In the genomic region with DNA sequence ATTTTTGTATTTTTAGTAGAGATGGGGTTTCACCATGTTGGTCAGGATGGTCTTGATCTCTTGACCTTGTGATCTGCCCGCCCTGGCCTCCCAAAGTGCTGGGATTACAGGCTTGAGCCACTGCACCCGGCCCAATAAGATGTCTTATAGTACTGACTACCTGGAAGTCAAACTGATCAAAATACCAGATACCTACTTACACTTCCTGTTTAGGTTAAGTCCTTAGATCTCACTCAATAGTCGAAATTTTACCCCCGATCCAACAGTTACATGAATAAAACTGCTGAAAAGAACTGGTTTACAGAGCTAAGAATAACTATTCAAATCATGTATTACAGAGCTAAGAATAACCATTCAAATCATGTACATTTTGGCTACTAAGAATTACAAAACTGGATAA, we compare ENCODE assay signal across 7 cellular contexts. TPM values are rescaled to one million over a fixed set of nuclear protein-coding genes. Genes with fewer than 3 reads are reported as not detected.
A peak's percentile ranks its signal among the peaks of the same experiment; 100 is the strongest.
DNase-seq lines count a peak whose midpoint lies in the region; ATAC-seq lines count a peak whose summit lies in the region.
"Not testable (repeated sequence)": the region's sequence is repeated elsewhere in the genome, so short reads cannot be mapped to it uniquely, and the experiment has no call there.

No MANE protein-coding gene starts in this region.

- peak in 2 of 5 donors; percentile 3 to 5 for DNase-seq in CD4-positive, alpha-beta memory T cell
- not testable (repeated sequence) for DNase-seq in GM23248; T-cell; activated CD4-positive, alpha-beta T cell treated with anti-CD3 and anti-CD28 coated beads, Interleukin-2, amount 10 ng/mL, durations not matched to agents 7 days and 5 days; activated T-cell treated with anti-CD3 and anti-CD28 coated beads, Interleukin-2, amount 50 U/mL, for 24 hours
- DNase-seq in naive thymus-derived CD4-positive, alpha-beta T cell, result peak in 4 of 9 donors; percentile 2 to 6 (median 3)

- not testable (repeated sequence) for H2AFZ ChIP-seq in GM23248

- peaks cover 11% of the 10 kb centered on the region for H3K36me3 ChIP-seq in CD4-positive, alpha-beta memory T cell (ENCODE audit: insufficient read depth, low read length)
- H3K36me3 ChIP-seq in GM23248 (ENCODE audit: low read depth), result peaks cover 88% of the 10 kb centered on the region
- H3K36me3 ChIP-seq in naive thymus-derived CD4-positive, alpha-beta T cell (ENCODE audit: control insufficient read depth in 2 of 3, insufficient read depth in 3 of 3, low read length in 3 of 3), result peaks cover 0 to 34% (median 7%) of the 10 kb centered on the region in 3 experiments

- not testable (repeated sequence) for H3K4me2 ChIP-seq in GM23248 (ENCODE audit: unreplicated experiment)

- H3K4me3 Mint-ChIP-seq in CD4-positive, alpha-beta memory T cell, result peak overlapping the region in 7 of 8 donors; percentile 8 to 64 (median 29)
- H3K4me3 Mint-ChIP-seq in T-cell, result peak overlapping the region in 1 of 3 donors; percentile 37
- H3K4me3 Mint-ChIP-seq in activated CD4-positive, alpha-beta T cell treated with anti-CD3 and anti-CD28 coated beads, Interleukin-2, amount 10 ng/mL, durations not matched to agents 7 days and 5 days; activated T-cell treated with anti-CD3 and anti-CD28 coated beads, Interleukin-2, amount 50 U/mL, for 24 hours; activated naive CD4-positive, alpha-beta T cell treated with anti-CD3 and anti-CD28 coated beads, Interleukin-2, amount 50 U/mL, for 24 hours: not testable (repeated sequence)
- H3K4me3 Mint-ChIP-seq in naive thymus-derived CD4-positive, alpha-beta T cell, result peak overlapping the region in 7 of 10 donors; percentile 17 to 58 (median 49)

- not testable (repeated sequence) for H4K20me1 ChIP-seq in GM23248 (ENCODE audit: insufficient read depth)

- intact Hi-C loops in CD4-positive, alpha-beta memory T cell (cut with micrococcal nuclease); naive thymus-derived CD4-positive, alpha-beta T cell (cut with micrococcal nuclease): not testable (repeated sequence)

- not testable (repeated sequence) for H3K9me3 ChIP-seq in CD4-positive, alpha-beta memory T cell (ENCODE audit: control insufficient read depth in 1 of 2, low read length in 2 of 2); GM23248 (ENCODE audit: low read depth); naive thymus-derived CD4-positive, alpha-beta T cell (ENCODE audit: control insufficient read depth in 2 of 3, low read length in 3 of 3)

- not testable (repeated sequence) for H3K27me3 Mint-ChIP-seq in CD4-positive, alpha-beta memory T cell; T-cell; activated CD4-positive, alpha-beta T cell treated with anti-CD3 and anti-CD28 coated beads, Interleukin-2, amount 10 ng/mL, durations not matched to agents 7 days and 5 days; activated T-cell treated with anti-CD3 and anti-CD28 coated beads, Interleukin-2, amount 50 U/mL, for 24 hours; activated naive CD4-positive, alpha-beta T cell treated with anti-CD3 and anti-CD28 coated beads, Interleukin-2, amount 50 U/mL, for 24 hours; naive thymus-derived CD4-positive, alpha-beta T cell

- not testable (repeated sequence) for H3K27me3 ChIP-seq in CD4-positive, alpha-beta memory T cell (ENCODE audit: insufficient read depth, low read length); GM23248 (replicated peaks; ENCODE audit: insufficient read depth); naive thymus-derived CD4-positive, alpha-beta T cell (ENCODE audit: control insufficient read depth in 2 of 2, insufficient read depth in 2 of 2, low read length in 2 of 2)

- peaks cover 51 to 59% of the 10 kb centered on the region in 2 donors for H3K36me3 Mint-ChIP-seq in CD4-positive, alpha-beta memory T cell
- H3K36me3 Mint-ChIP-seq in T-cell, result peaks cover 49% of the 10 kb centered on the region
- H3K36me3 Mint-ChIP-seq in activated CD4-positive, alpha-beta T cell treated with anti-CD3 and anti-CD28 coated beads, Interleukin-2, amount 10 ng/mL, durations not matched to agents 7 days and 5 days (ENCODE audit: low read depth), result peaks cover 39% of the 10 kb centered on the region
- H3K36me3 Mint-ChIP-seq in activated T-cell treated with anti-CD3 and anti-CD28 coated beads, Interleukin-2, amount 50 U/mL, for 24 hours (ENCODE audit: low read depth), result peaks cover 65% of the 10 kb centered on the region
- H3K36me3 Mint-ChIP-seq in activated naive CD4-positive, alpha-beta T cell treated with anti-CD3 and anti-CD28 coated beads, Interleukin-2, amount 50 U/mL, for 24 hours, result peaks cover 28% of the 10 kb centered on the region
- peaks cover 17 to 51% (median 48%) of the 10 kb centered on the region in 5 donors for H3K36me3 Mint-ChIP-seq in naive thymus-derived CD4-positive, alpha-beta T cell

- H3K9ac ChIP-seq in GM23248, result not testable (repeated sequence)

- peak overlapping the region in 6 of 7 donors; percentile 36 to 82 (median 64) for H3K27ac Mint-ChIP-seq in CD4-positive, alpha-beta memory T cell
- H3K27ac Mint-ChIP-seq in T-cell, result peak overlapping the region; percentile 68 to 71
- peak overlapping the region; percentile 21 for H3K27ac Mint-ChIP-seq in activated CD4-positive, alpha-beta T cell treated with anti-CD3 and anti-CD28 coated beads, Interleukin-2, amount 10 ng/mL, durations not matched to agents 7 days and 5 days
- H3K27ac Mint-ChIP-seq in activated T-cell treated with anti-CD3 and anti-CD28 coated beads, Interleukin-2, amount 50 U/mL, for 24 hours, result peak overlapping the region; percentile 29
- H3K27ac Mint-ChIP-seq in activated naive CD4-positive, alpha-beta T cell treated with anti-CD3 and anti-CD28 coated beads, Interleukin-2, amount 50 U/mL, for 24 hours, result peak overlapping the region; percentile 42
- H3K27ac Mint-ChIP-seq in naive thymus-derived CD4-positive, alpha-beta T cell, result peak overlapping the region; percentile 23 to 85 (median 71)

- peaks cover 0 to 11% (median 7%) of the 10 kb centered on the region in 8 donors for H3K9me3 Mint-ChIP-seq in CD4-positive, alpha-beta memory T cell
- H3K9me3 Mint-ChIP-seq in T-cell; activated naive CD4-positive, alpha-beta T cell treated with anti-CD3 and anti-CD28 coated beads, Interleukin-2, amount 50 U/mL, for 24 hours: not testable (repeated sequence)
- peaks cover 14% of the 10 kb centered on the region for H3K9me3 Mint-ChIP-seq in activated CD4-positive, alpha-beta T cell treated with anti-CD3 and anti-CD28 coated beads, Interleukin-2, amount 10 ng/mL, durations not matched to agents 7 days and 5 days
- peaks cover 11% of the 10 kb centered on the region for H3K9me3 Mint-ChIP-seq in activated T-cell treated with anti-CD3 and anti-CD28 coated beads, Interleukin-2, amount 50 U/mL, for 24 hours
- peaks cover 0 to 22% (median 8%) of the 10 kb centered on the region in 11 donors for H3K9me3 Mint-ChIP-seq in naive thymus-derived CD4-positive, alpha-beta T cell

- not testable (repeated sequence) for H3K27ac ChIP-seq in CD4-positive, alpha-beta memory T cell (ENCODE audit: low read depth, low read length); naive thymus-derived CD4-positive, alpha-beta T cell (ENCODE audit: low read depth, low read length)
- H3K27ac ChIP-seq in GM23248, result 0 out of 2 replicates have a peak overlapping the region, but pooled peaks have one; percentile 17

- POLR2A ChIA-PET in CD4-positive, alpha-beta memory T cell (lab: Charles Lee; ENCODE audit: partially characterized antibody), result interaction anchor here (0.5 kb wide), 1 partner anchor 23 kb away, joined by 3 read pairs; no protein-coding TSS in a partner anchor
- POLR2A ChIA-PET in T-cell (lab: Charles Lee); activated CD4-positive, alpha-beta T cell treated with anti-CD3 and anti-CD28 coated beads, Interleukin-2, amount 10 ng/mL, durations not matched to agents 7 days and 5 days (lab: Charles Lee): not testable (repeated sequence)
- POLR2A ChIA-PET in naive thymus-derived CD4-positive, alpha-beta T cell (lab: Charles Lee), result interaction anchor here (1.1 kb wide), 1 partner anchor 161 kb away, joined by 4 read pairs; no protein-coding TSS in a partner anchor

- peaks cover 11 to 20% (median 18%) of the 10 kb centered on the region in 4 donors for H3K4me1 Mint-ChIP-seq in CD4-positive, alpha-beta memory T cell
- peaks cover 9 to 16% (median 15%) of the 10 kb centered on the region in 3 donors for H3K4me1 Mint-ChIP-seq in T-cell
- H3K4me1 Mint-ChIP-seq in activated CD4-positive, alpha-beta T cell treated with anti-CD3 and anti-CD28 coated beads, Interleukin-2, amount 10 ng/mL, durations not matched to agents 7 days and 5 days; activated T-cell treated with anti-CD3 and anti-CD28 coated beads, Interleukin-2, amount 50 U/mL, for 24 hours (ENCODE audit: low read depth): not testable (repeated sequence)
- peaks cover 13% of the 10 kb centered on the region for H3K4me1 Mint-ChIP-seq in activated naive CD4-positive, alpha-beta T cell treated with anti-CD3 and anti-CD28 coated beads, Interleukin-2, amount 50 U/mL, for 24 hours
- H3K4me1 Mint-ChIP-seq in naive thymus-derived CD4-positive, alpha-beta T cell, result peaks cover 0 to 27% (median 18%) of the 10 kb centered on the region in 7 donors

- peaks cover 89% of the 10 kb centered on the region for H3F3A ChIP-seq in GM23248 (ENCODE audit: insufficient read depth)

- not testable (repeated sequence) for H3K4me1 ChIP-seq in CD4-positive, alpha-beta memory T cell (ENCODE audit: insufficient read depth, low read length); GM23248 (ENCODE audit: insufficient read depth); naive thymus-derived CD4-positive, alpha-beta T cell (ENCODE audit: control insufficient read depth in 2 of 2, insufficient read depth in 2 of 2, low read length in 2 of 2)

- CTCF ChIA-PET in CD4-positive, alpha-beta memory T cell (lab: Charles Lee; ENCODE audit: partially characterized antibody), result not testable (repeated sequence)
- CTCF ChIA-PET in T-cell (lab: Charles Lee), result interaction anchor here in 1 of 2 donors (0.6 kb wide), 1 partner anchor 21 kb away, joined by 3 read pairs; no protein-coding TSS in a partner anchor
- CTCF ChIA-PET in activated CD4-positive, alpha-beta T cell treated with anti-CD3 and anti-CD28 coated beads, Interleukin-2, amount 10 ng/mL, durations not matched to agents 7 days and 5 days (lab: Charles Lee), result interaction anchor here (0.5 to 0.6 kb wide), 2 partner anchors 64 to 406 kb away, joined by 3 read pairs; no protein-coding TSS in a partner anchor
- CTCF ChIA-PET in naive thymus-derived CD4-positive, alpha-beta T cell (lab: Charles Lee), result interaction anchor here (0.7 kb wide), 1 partner anchor 17 kb away, joined by 3 read pairs; no protein-coding TSS in a partner anchor

- H3K79me2 ChIP-seq in GM23248 (ENCODE audit: insufficient read depth), result peaks cover 99% of the 10 kb centered on the region

- not testable (repeated sequence) for H3K4me3 ChIP-seq in CD4-positive, alpha-beta memory T cell (ENCODE audit: low read length in 2 of 2); GM23248; naive thymus-derived CD4-positive, alpha-beta T cell (ENCODE audit: low read length)

- in situ Hi-C loops in GM23248 (cut with MboI), result not testable (repeated sequence)

- not testable (repeated sequence) for H3K9me2 ChIP-seq in GM23248 (ENCODE audit: insufficient read depth)

- 91 to 93% methylated on average over 4 of the region's 4 CpGs for WGBS in GM23248 (ENCODE audit: low coverage in 1 of 2, low lambda C conversion rate in 2 of 2, missing lambda C conversion rate in 2 of 2), 2 experiments

- ATAC-seq in T-cell (replicated peaks in 1 of 4), result peak; percentile 39 to 61 (median 48)
- not testable (repeated sequence) for ATAC-seq in naive thymus-derived CD4-positive, alpha-beta T cell

RNA-seq across cellular contexts. Expression of a gene that starts 58.6 kb away (rescaled TPM):
- 100 to 1,000 TPM; 104 to 117 TPM for total RNA-seq in CD4-positive, alpha-beta memory T cell
- 10 to 100 TPM; 15.7 to 28.4 TPM for polyA plus RNA-seq in CD4-positive, alpha-beta memory T cell
- 228 and 289 TPM in 2 replicates for total RNA-seq in GM23248 (2014; rRNA removed; shearing (Covaris generic))
- polyA plus RNA-seq in GM23248 (2016; fragmentation: Nextera tagmentation; extraction: Ambion mirVana), result 116 and 127 TPM in 2 replicates
- total RNA-seq in T-cell, result 10 to 100 TPM; 63.0 to 81.6 (median 77.5) TPM
- total RNA-seq in activated CD4-positive, alpha-beta T cell treated with anti-CD3 and anti-CD28 coated beads, Interleukin-2, amount 10 ng/mL, durations not matched to agents 7 days and 5 days, result 10 to 100 TPM; 53.8 to 58.3 TPM
- 100 to 1,000 TPM in 2 of 5 experiments, 10 to 100 TPM in 3; 65.7 to 113 (median 78.6) TPM for total RNA-seq in naive thymus-derived CD4-positive, alpha-beta T cell
- 10 to 100 TPM; 21.2 to 26.3 TPM for polyA plus RNA-seq in naive thymus-derived CD4-positive, alpha-beta T cell

Comparison
In these comparisons a context has a peak if more than half of its experiments do, and no peak if none do; other contexts are left out.
1. H3K27ac Mint-ChIP-seq: peak in every context shown above with its lines; median percentile 71 in naive thymus-derived CD4-positive, alpha-beta T cell; 70 in T-cell; 64 in CD4-positive, alpha-beta memory T cell; 42 in activated naive CD4-positive, alpha-beta T cell treated with anti-CD3 and anti-CD28 coated beads, Interleukin-2, amount 50 U/mL, for 24 hours; 29 in activated T-cell treated with anti-CD3 and anti-CD28 coated beads, Interleukin-2, amount 50 U/mL, for 24 hours; 21 in activated CD4-positive, alpha-beta T cell treated with anti-CD3 and anti-CD28 coated beads, Interleukin-2, amount 10 ng/mL, durations not matched to agents 7 days and 5 days.